Comparison of ENCODE assay signal across 16 cellular contexts in the genomic region with DNA sequence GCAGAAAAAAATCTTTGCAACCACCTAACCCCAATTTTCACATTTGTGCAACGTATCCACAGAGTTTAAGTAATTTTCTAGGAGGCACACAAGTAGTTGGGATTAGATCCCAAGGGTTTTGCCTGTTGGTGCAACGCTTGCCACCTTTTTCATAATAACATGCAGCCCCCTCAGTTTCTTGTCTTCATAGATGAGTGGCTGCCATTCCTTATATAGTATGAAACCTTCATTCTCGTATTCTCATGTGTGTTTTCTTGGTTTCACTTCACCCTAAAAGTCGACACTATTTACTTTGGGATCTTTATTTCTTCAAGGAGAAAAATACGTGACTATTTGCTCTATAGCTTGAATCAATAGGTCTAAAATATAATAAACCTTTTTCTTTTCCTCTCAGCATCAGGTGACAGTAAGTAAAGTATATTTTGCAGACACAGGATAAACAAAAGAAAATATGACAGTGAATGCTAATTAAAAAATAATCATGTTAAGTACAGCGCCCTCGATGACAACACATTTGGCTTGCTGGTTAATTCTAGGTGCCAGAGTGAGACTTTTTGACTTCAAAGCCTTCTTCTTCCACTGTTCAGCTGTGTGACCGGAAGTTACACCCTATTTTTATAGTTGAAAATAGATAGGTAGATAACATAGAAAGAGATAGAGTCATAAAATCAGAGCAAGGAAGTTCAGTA.
DNase-seq lines count a peak whose midpoint lies in the region; ATAC-seq and TF ChIP-seq lines count a peak whose summit lies in the region.
"Had no signal": no experiment of that assay in that cellular context is flagged by ENCODE, and none has a peak within 500 bp of the region (broad histone marks: within the 10 kb centered on the region; RNA-seq: fewer than 3 reads in every experiment).

No MANE protein-coding gene starts in this region.

- no peak overlapping the region for H3K4me3 Mint-ChIP-seq in natural killer cell
- H3K4me3 Mint-ChIP-seq: activated B cell treated with CpG ODN at 0.5 μM for 24 hours, H9 had no signal

- no peak for DNase-seq in activated CD8-positive, alpha-beta memory T cell treated with anti-CD3 and anti-CD28 coated beads for 24 hours
- DNase-seq in NCI-H2227 (lab: John Stamatoyannopoulos, UW; ENCODE audit: unreplicated experiment) (no peak), NCI-H1105 treated with DMSO at 0.1 percent for 48 hours (lab: John Stamatoyannopoulos, UW) (no peak), natural killer cell (no peak)
- DNase-seq: activated B cell treated with CpG ODN at 0.5 μM for 24 hours, AML-193, caudate nucleus, erythroblast, H9, Kasumi-1, NCI-H510A, SIG-M5 had no signal

- H3K4me1 Mint-ChIP-seq in natural killer cell: no peaks in the 10 kb centered on the region
- H3K4me1 Mint-ChIP-seq: activated B cell treated with CpG ODN at 0.5 μM for 24 hours, H9 had no signal

- TF ChIP-seq CTCF in natural killer cell (IDR thresholded peaks at IDR 0.05): no peak

- H3K27me3 Mint-ChIP-seq in natural killer cell (ENCODE audit: low read depth in 2 of 2): no peaks in the 10 kb centered on the region
- H3K27me3 Mint-ChIP-seq: activated B cell treated with CpG ODN at 0.5 μM for 24 hours had no signal

- no peaks in the 10 kb centered on the region for H3K36me3 Mint-ChIP-seq in natural killer cell

- ATAC-seq in GM18511 (IDR thresholded peaks at IDR 0.05; ENCODE audit: unreplicated experiment) (peak; percentile 95), GM21367 (IDR thresholded peaks at IDR 0.05; ENCODE audit: unreplicated experiment) (peak; percentile 95), HG02943 (IDR thresholded peaks at IDR 0.05; ENCODE audit: low read depth, unreplicated experiment) (peak; percentile 88), HG03565 (IDR thresholded peaks at IDR 0.05; ENCODE audit: unreplicated experiment) (peak; percentile 85), natural killer cell (no peak)

- intact Hi-C loops in natural killer cell (cut with micrococcal nuclease): no loop called here

- no peak overlapping the region for H3K27ac Mint-ChIP-seq in natural killer cell
- H3K27ac Mint-ChIP-seq: activated B cell treated with CpG ODN at 0.5 μM for 24 hours, H9 had no signal

- peaks cover 3 to 12% of the 10 kb centered on the region in 2 donors for H3K9me3 Mint-ChIP-seq in natural killer cell
- H3K9me3 Mint-ChIP-seq: activated B cell treated with CpG ODN at 0.5 μM for 24 hours, H9 had no signal

Comparison
In these comparisons a context has a peak if more than half of its experiments do, and no peak if none do; other contexts are left out.
1. ATAC-seq: peak in GM18511 (single experiment), GM21367 (single experiment), HG02943 (single experiment) and HG03565 (single experiment); none in natural killer cell (0 of 3).